ENCODE assay signal across 1 cellular context in genomic region chr3:14418670-14419250, GRCh38.
TF ChIP-seq lines count a peak whose summit lies in the region.

No MANE protein-coding gene starts in this region.

TF ChIP-seq in GM23338, 12 proteins besides CTCF, POLR2A, EP300 and RAD21 (continued from another document):
- TF ChIP-seq, protein P1, sequence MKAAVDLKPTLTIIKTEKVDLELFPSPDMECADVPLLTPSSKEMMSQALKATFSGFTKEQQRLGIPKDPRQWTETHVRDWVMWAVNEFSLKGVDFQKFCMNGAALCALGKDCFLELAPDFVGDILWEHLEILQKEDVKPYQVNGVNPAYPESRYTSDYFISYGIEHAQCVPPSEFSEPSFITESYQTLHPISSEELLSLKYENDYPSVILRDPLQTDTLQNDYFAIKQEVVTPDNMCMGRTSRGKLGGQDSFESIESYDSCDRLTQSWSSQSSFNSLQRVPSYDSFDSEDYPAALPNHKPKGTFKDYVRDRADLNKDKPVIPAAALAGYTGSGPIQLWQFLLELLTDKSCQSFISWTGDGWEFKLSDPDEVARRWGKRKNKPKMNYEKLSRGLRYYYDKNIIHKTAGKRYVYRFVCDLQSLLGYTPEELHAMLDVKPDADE (IDR thresholded peaks at IDR 0.05) = no peak
- TF ChIP-seq ZNF462 (CRISPR knock-in tag; IDR thresholded peaks at IDR 0.05) = no peak
- TF ChIP-seq STAT1 (IDR thresholded peaks at IDR 0.05; ENCODE audit: unreplicated experiment) = no peak
- TF ChIP-seq JUNB (IDR thresholded peaks at IDR 0.05; ENCODE audit: unreplicated experiment) = no peak
- TF ChIP-seq EZH2phosphoT487 (IDR thresholded peaks at IDR 0.05; ENCODE audit: unreplicated experiment) = no peak
- no peak for TF ChIP-seq POLR2AphosphoS5 (IDR thresholded peaks at IDR 0.05; ENCODE audit: low read depth)
- no peak for TF ChIP-seq ZNF331 (CRISPR knock-in tag; IDR thresholded peaks at IDR 0.05; ENCODE audit: low read depth)
- TF ChIP-seq ZNF114 (CRISPR knock-in tag; IDR thresholded peaks at IDR 0.05) = no peak
